1 cellular context compared by ENCODE assay signal in genomic region chr6:26538572-26538902, GRCh38.
TF ChIP-seq lines count a peak whose summit lies in the region.

No MANE protein-coding gene starts in this region.

TF ChIP-seq in WTC11, 78 proteins besides CTCF, POLR2A, EP300 and RAD21 (continued from another document):
- TF ChIP-seq, protein P1, sequence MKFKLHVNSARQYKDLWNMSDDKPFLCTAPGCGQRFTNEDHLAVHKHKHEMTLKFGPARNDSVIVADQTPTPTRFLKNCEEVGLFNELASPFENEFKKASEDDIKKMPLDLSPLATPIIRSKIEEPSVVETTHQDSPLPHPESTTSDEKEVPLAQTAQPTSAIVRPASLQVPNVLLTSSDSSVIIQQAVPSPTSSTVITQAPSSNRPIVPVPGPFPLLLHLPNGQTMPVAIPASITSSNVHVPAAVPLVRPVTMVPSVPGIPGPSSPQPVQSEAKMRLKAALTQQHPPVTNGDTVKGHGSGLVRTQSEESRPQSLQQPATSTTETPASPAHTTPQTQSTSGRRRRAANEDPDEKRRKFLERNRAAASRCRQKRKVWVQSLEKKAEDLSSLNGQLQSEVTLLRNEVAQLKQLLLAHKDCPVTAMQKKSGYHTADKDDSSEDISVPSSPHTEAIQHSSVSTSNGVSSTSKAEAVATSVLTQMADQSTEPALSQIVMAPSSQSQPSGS (CRISPR knock-in tag; IDR thresholded peaks at IDR 0.05; ENCODE audit: borderline replicate concordance, low read depth) = no peak
